ENCODE assay signal across 8 cellular contexts in the genomic region with DNA sequence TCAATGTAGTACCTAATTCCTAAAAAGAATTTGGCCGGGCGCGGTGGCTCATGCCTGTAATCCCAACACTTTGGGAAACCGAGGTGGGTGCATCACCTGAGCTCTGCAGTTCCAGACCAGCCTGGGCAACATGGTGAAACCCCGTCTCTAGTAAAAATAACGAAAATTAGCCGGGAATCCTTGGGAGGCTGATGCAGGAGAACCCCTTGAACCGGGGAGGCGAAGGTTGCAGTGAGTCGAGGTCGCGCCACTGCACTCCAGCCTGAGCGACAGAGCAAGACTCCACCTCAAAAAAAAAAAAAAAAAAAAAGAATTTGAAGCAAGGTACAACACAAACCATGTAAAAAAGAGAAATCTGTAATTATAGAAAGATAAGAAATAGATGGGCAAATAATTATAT. TPM values are rescaled to one million over a fixed set of nuclear protein-coding genes. Genes with fewer than 3 reads are reported as not detected.
DNase-seq lines count a peak whose midpoint lies in the region; ATAC-seq and TF ChIP-seq lines count a peak whose summit lies in the region.
"Not testable (repeated sequence)": the region's sequence is repeated elsewhere in the genome, so short reads cannot be mapped to it uniquely, and the experiment has no call there.

No MANE protein-coding gene starts in this region.

- not testable (repeated sequence) for TF ChIP-seq EP300 in sigmoid colon (IDR thresholded peaks at IDR 0.05)

- peaks cover 36% of the 10 kb centered on the region for H3K4me1 ChIP-seq in Caco-2
- peaks cover 12 to 24% of the 10 kb centered on the region in 2 donors for H3K4me1 ChIP-seq in duodenal mucosa (ENCODE audit: control insufficient read depth in 1 of 2, insufficient read depth in 2 of 2, low read length in 2 of 2)
- peaks cover 30% of the 10 kb centered on the region for H3K4me1 ChIP-seq in cardiac muscle cell (ENCODE audit: low read depth)
- H3K4me1 ChIP-seq in mesodermal cell (ENCODE audit: control insufficient read depth, insufficient read depth, low read length, poor library complexity, severe bottlenecking): peaks cover 11% of the 10 kb centered on the region
- H3K4me1 ChIP-seq in sigmoid colon: peaks cover 0 to 56% (median 47%) of the 10 kb centered on the region in 4 donors
- H3K4me1 ChIP-seq in upper lobe of right lung: peaks cover 44% of the 10 kb centered on the region

- intact Hi-C loops in Caco-2 (cut with micrococcal nuclease; ENCODE audit: unreplicated experiment): loop anchor here (5.0 kb wide), 3 partner anchors 115 to 270 kb away; no protein-coding TSS in a partner anchor
- intact Hi-C loops in sigmoid colon (cut with DNase I): loop anchor here (10.0 kb wide), 1 partner anchor 93 kb away; no protein-coding TSS in a partner anchor
- intact Hi-C loops in upper lobe of right lung (cut with DNase I): not testable (repeated sequence)

- H3K27me3 Mint-ChIP-seq in Caco-2 (ENCODE audit: insufficient read depth, unreplicated experiment); activated T-cell treated with anti-CD3 and anti-CD28 coated beads, Interleukin-2, amount 50 U/mL, for 24 hours: not testable (repeated sequence)

- DNase-seq in Caco-2; LNCaP clone FGC (ENCODE audit: low read depth); activated T-cell treated with anti-CD3 and anti-CD28 coated beads, Interleukin-2, amount 50 U/mL, for 24 hours; cardiac muscle cell (ENCODE audit: low read depth in 1 of 2, low spot score in 1 of 2); sigmoid colon; upper lobe of right lung: not testable (repeated sequence)

- H3K4me3 Mint-ChIP-seq in Caco-2 (ENCODE audit: unreplicated experiment): peak overlapping the region; percentile 84
- peak overlapping the region; percentile 97 for H3K4me3 Mint-ChIP-seq in activated T-cell treated with anti-CD3 and anti-CD28 coated beads, Interleukin-2, amount 50 U/mL, for 24 hours

- not testable (repeated sequence) for H3K9me3 Mint-ChIP-seq in Caco-2 (ENCODE audit: unreplicated experiment); activated T-cell treated with anti-CD3 and anti-CD28 coated beads, Interleukin-2, amount 50 U/mL, for 24 hours

- H3K9ac ChIP-seq in duodenal mucosa (ENCODE audit: low read depth in 1 of 2, low read length in 2 of 2): not testable (repeated sequence)

- H3K4me3 ChIP-seq in Caco-2 (ENCODE audit: low read depth, low read length) (peak overlapping the region; percentile 100), LNCaP clone FGC (ENCODE audit: low read depth, low read length) (peak overlapping the region; percentile 97), duodenal mucosa (ENCODE audit: low read depth in 1 of 2, low read length in 2 of 2) (peak overlapping the region; percentile 98 to 99), cardiac muscle cell (peak overlapping the region; percentile 96), mesodermal cell (ENCODE audit: extremely low read depth, insufficient read depth, low read length, poor library complexity, severe bottlenecking) (peak overlapping the region; percentile 100), sigmoid colon (peak overlapping the region; percentile 64 to 100 (median 98)), upper lobe of right lung (peak overlapping the region; percentile 99)

- 74 to 88% methylated on average over 7 to 10 of the region's 13 CpGs for WGBS in mesodermal cell (ENCODE audit: insufficient coverage in 2 of 2), 2 experiments
- WGBS in sigmoid colon, 2 donors: 79% methylated on average over 13 of the region's 13 CpGs

- not testable (repeated sequence) for ATAC-seq in upper lobe of right lung

- not testable (repeated sequence) for TF ChIP-seq POLR2A in sigmoid colon (IDR thresholded peaks at IDR 0.05)

- not testable (repeated sequence) for H3K4me1 Mint-ChIP-seq in Caco-2 (ENCODE audit: low read depth, unreplicated experiment)
- peaks cover 27% of the 10 kb centered on the region for H3K4me1 Mint-ChIP-seq in activated T-cell treated with anti-CD3 and anti-CD28 coated beads, Interleukin-2, amount 50 U/mL, for 24 hours (ENCODE audit: low read depth)

- POLR2A ChIA-PET in Caco-2 (lab: Charles Lee): interaction anchor here (0.7 to 1.0 kb wide), 2 partner anchors 21 to 172 kb away, joined by 3 to 12 read pairs; a partner anchor contains a TSS

- peaks cover 33% of the 10 kb centered on the region for H3K36me3 Mint-ChIP-seq in Caco-2 (ENCODE audit: insufficient read depth, unreplicated experiment)
- peaks cover 21% of the 10 kb centered on the region for H3K36me3 Mint-ChIP-seq in activated T-cell treated with anti-CD3 and anti-CD28 coated beads, Interleukin-2, amount 50 U/mL, for 24 hours (ENCODE audit: low read depth)

- H3K9me3 ChIP-seq in Caco-2; duodenal mucosa (ENCODE audit: control insufficient read depth in 1 of 2, low read length in 2 of 2); cardiac muscle cell (ENCODE audit: low read depth); mesodermal cell (ENCODE audit: control insufficient read depth, low read length); sigmoid colon; upper lobe of right lung: not testable (repeated sequence)

- not testable (repeated sequence) for TF ChIP-seq CTCF in Caco-2 (IDR thresholded peaks at IDR 0.05; ENCODE audit: insufficient read depth in 1 of 2, low read depth in 1 of 2, low read length in 1 of 2, severe bottlenecking in 1 of 2, unreplicated experiment in 1 of 2); LNCaP clone FGC (IDR thresholded peaks at IDR 0.05; ENCODE audit: control insufficient read depth, extremely low read depth, insufficient read depth); cardiac muscle cell (IDR thresholded peaks at IDR 0.05; ENCODE audit: low read depth, low read length); sigmoid colon (IDR thresholded peaks at IDR 0.05); upper lobe of right lung (IDR thresholded peaks at IDR 0.05)

- CTCF ChIA-PET in Caco-2 (lab: Charles Lee): interaction anchor here (0.6 kb wide), 1 partner anchor 116 kb away, joined by 4 read pairs; no protein-coding TSS in a partner anchor

- BruUV-seq in Caco-2 (replicated peaks; lab: Mats Ljungman, UMichigan): not testable (repeated sequence)

- not testable (repeated sequence) for H3K36me3 ChIP-seq in Caco-2 (ENCODE audit: control insufficient read depth, insufficient read depth, low read length); duodenal mucosa (ENCODE audit: control insufficient read depth in 1 of 2, insufficient read depth in 2 of 2, low read length in 2 of 2); cardiac muscle cell; mesodermal cell (ENCODE audit: control insufficient read depth, insufficient read depth, low read length); sigmoid colon; upper lobe of right lung

- H3K27ac ChIP-seq in duodenal mucosa (ENCODE audit: low read depth, low read length); mesodermal cell (ENCODE audit: low read depth, low read length, severe bottlenecking); upper lobe of right lung: not testable (repeated sequence)
- H3K27ac ChIP-seq in cardiac muscle cell: peak overlapping the region; percentile 70
- peak overlapping the region; percentile 85 to 99 (median 98) for H3K27ac ChIP-seq in sigmoid colon

- not testable (repeated sequence) for H3K27me3 ChIP-seq in Caco-2 (replicated peaks; ENCODE audit: control insufficient read depth, insufficient read depth, low read length); duodenal mucosa (ENCODE audit: control insufficient read depth in 1 of 2, insufficient read depth in 2 of 2, low read length in 2 of 2); cardiac muscle cell; sigmoid colon; upper lobe of right lung

- peak overlapping the region; percentile 77 for H3K27ac Mint-ChIP-seq in Caco-2 (ENCODE audit: unreplicated experiment)
- H3K27ac Mint-ChIP-seq in activated T-cell treated with anti-CD3 and anti-CD28 coated beads, Interleukin-2, amount 50 U/mL, for 24 hours: not testable (repeated sequence)

RNA-seq across cellular contexts. Expression of a gene that starts 1.2 kb away (rescaled TPM):
- total RNA-seq in Caco-2 (2022) (87.7 and 89.7 TPM in 2 replicates), cardiac muscle cell (62.6 and 74.5 TPM in 2 replicates), sigmoid colon (10 to 100 TPM; 29.1 to 66.7 (median 43.7) TPM), upper lobe of right lung (27.3 TPM)
- polyA plus RNA-seq in cardiac muscle cell (157 and 169 TPM in 2 replicates), sigmoid colon (10 to 100 TPM; 36.4 to 85.3 (median 63.6) TPM)
- polyA plus RNA-seq in mesodermal cell (2013, experiment 1 of 2): 39.5 TPM
- 40.2 TPM for polyA plus RNA-seq in mesodermal cell (2013, experiment 2 of 2)

RNA-seq across cellular contexts. Expression of a gene that starts 1.6 kb away (rescaled TPM):
- total RNA-seq in Caco-2 (2022): 108 and 121 TPM in 2 replicates
- total RNA-seq in cardiac muscle cell: 47.0 and 81.7 TPM in 2 replicates
- 68.9 and 117 TPM in 2 replicates for polyA plus RNA-seq in cardiac muscle cell
- 46.0 TPM for polyA plus RNA-seq in mesodermal cell (2013, experiment 1 of 2)
- 60.7 TPM for polyA plus RNA-seq in mesodermal cell (2013, experiment 2 of 2)
- 10 to 100 TPM; 61.5 to 90.7 (median 75.6) TPM for total RNA-seq in sigmoid colon
- polyA plus RNA-seq in sigmoid colon: 10 to 100 TPM in 2 of 3 donors, 1 to 10 TPM in 1; 9.6 to 14.1 (median 10.2) TPM
- 62.5 TPM for total RNA-seq in upper lobe of right lung
